Comparison of ENCODE assay signal across 13 cellular contexts in the genomic region with DNA sequence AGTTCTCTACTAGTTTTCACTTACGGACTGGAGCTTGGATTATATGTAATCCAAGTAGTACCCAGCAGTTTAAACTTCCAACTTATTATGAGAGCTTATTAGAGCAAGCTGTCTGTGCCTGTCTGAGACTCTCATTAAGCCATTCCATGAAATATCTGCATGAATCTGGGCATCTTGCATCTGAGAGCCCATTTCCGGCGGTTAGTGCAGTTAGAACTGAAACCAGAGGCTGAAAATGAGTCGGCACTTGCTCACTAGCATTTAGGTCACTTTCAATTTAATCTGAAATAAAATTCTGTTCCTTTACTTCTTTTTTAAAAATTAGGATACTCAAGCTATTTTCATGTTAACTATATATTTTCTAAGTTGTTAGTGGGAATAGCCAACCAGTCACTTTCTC.
"Had no signal": no experiment of that assay in that cellular context is flagged by ENCODE, and none has a peak within 500 bp of the region (broad histone marks: within the 10 kb centered on the region; RNA-seq: fewer than 3 reads in every experiment).

No MANE protein-coding gene starts in this region.

- ATAC-seq: activated CD8-positive, alpha-beta T cell treated with anti-CD3 and anti-CD28 coated beads for 36 hours; activated T-cell treated with anti-CD3 and anti-CD28 coated beads, Interleukin-2, amount 50 U/mL, for 72 hours; esophagus mucosa; lower lobe of right lung had no signal

- DNase-seq: activated CD4-positive, alpha-beta T cell treated with anti-CD3 and anti-CD28 coated beads for 4 hours; activated CD8-positive, alpha-beta memory T cell treated with anti-CD3 and anti-CD28 coated beads, Interleukin-2, amount 50 U/mL, for 4 hours; activated CD8-positive, alpha-beta T cell treated with anti-CD3 and anti-CD28 coated beads for 36 hours; activated gamma-delta T cell treated with Interleukin-2 at 50 U/mL for 16 hours; activated naive CD8-positive, alpha-beta T cell treated with anti-CD3 and anti-CD28 coated beads for 36 hours; activated T-cell treated with anti-CD3 and anti-CD28 coated beads, Interleukin-2, amount 50 U/mL, for 72 hours; dermis blood vessel endothelial cell; lower lobe of right lung; ovary; stimulated activated CD4-positive, alpha-beta T cell treated with anti-CD3 and anti-CD28 coated beads, Interleukin-15, amount 100 ng/mL, for 24 hours; stimulated activated CD4-positive, alpha-beta T cell treated with anti-CD3 and anti-CD28 coated beads, Interleukin-4, amount 100 ng/mL, for 4 hours; stomach had no signal
